In genomic region chr17:32876414-32877163, GRCh38 we compare ENCODE assay signal across 1 cellular context.
TF ChIP-seq lines count a peak whose summit lies in the region.

MYO1D (minus strand) TSS chr17:32877124; CDS start chr17:32876872, 252 bp downstream.

TF ChIP-seq in K562, 482 proteins besides CTCF, POLR2A, EP300 and RAD21 (continued from another document and continues in another):
- peak; percentile 63 for TF ChIP-seq RBM22 (IDR thresholded peaks at IDR 0.05; ENCODE audit: low read depth, low read length, poor library complexity, severe bottlenecking)
- no peak for TF ChIP-seq NR4A1 (CRISPR knock-in tag; IDR thresholded peaks at IDR 0.05)
- 0 out of 2 replicates have a peak, but pooled peaks have one; percentile 49 for TF ChIP-seq NR4A1 (tag; IDR thresholded peaks at IDR 0.05)
- TF ChIP-seq PML (IDR thresholded peaks at IDR 0.05; ENCODE audit: low read length): peak; percentile 33; the same call in 1 of the 2 replicates
- TF ChIP-seq, protein P1, sequence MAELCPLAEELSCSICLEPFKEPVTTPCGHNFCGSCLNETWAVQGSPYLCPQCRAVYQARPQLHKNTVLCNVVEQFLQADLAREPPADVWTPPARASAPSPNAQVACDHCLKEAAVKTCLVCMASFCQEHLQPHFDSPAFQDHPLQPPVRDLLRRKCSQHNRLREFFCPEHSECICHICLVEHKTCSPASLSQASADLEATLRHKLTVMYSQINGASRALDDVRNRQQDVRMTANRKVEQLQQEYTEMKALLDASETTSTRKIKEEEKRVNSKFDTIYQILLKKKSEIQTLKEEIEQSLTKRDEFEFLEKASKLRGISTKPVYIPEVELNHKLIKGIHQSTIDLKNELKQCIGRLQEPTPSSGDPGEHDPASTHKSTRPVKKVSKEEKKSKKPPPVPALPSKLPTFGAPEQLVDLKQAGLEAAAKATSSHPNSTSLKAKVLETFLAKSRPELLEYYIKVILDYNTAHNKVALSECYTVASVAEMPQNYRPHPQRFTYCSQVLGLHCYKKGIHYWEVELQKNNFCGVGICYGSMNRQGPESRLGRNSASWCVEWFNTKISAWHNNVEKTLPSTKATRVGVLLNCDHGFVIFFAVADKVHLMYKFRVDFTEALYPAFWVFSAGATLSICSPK (IDR thresholded peaks at IDR 0.05; ENCODE audit: borderline replicate concordance): no peak
- no peak for TF ChIP-seq ZNF785 (CRISPR knock-in tag; IDR thresholded peaks at IDR 0.05)
- peak; percentile 77 for TF ChIP-seq FIP1L1 (IDR thresholded peaks at IDR 0.05; ENCODE audit: low read depth, low read length, poor library complexity, severe bottlenecking)
- TF ChIP-seq, protein P2, sequence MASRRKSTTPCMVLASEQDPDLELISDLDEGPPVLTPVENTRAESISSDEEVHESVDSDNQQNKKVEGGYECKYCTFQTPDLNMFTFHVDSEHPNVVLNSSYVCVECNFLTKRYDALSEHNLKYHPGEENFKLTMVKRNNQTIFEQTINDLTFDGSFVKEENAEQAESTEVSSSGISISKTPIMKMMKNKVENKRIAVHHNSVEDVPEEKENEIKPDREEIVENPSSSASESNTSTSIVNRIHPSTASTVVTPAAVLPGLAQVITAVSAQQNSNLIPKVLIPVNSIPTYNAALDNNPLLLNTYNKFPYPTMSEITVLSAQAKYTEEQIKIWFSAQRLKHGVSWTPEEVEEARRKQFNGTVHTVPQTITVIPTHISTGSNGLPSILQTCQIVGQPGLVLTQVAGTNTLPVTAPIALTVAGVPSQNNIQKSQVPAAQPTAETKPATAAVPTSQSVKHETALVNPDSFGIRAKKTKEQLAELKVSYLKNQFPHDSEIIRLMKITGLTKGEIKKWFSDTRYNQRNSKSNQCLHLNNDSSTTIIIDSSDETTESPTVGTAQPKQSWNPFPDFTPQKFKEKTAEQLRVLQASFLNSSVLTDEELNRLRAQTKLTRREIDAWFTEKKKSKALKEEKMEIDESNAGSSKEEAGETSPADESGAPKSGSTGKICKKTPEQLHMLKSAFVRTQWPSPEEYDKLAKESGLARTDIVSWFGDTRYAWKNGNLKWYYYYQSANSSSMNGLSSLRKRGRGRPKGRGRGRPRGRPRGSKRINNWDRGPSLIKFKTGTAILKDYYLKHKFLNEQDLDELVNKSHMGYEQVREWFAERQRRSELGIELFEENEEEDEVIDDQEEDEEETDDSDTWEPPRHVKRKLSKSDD (conservative IDR thresholded peaks at IDR 0.05; ENCODE audit: low read length): no peak
- TF ChIP-seq RBBP5 (IDR thresholded peaks at IDR 0.05; ENCODE audit: borderline replicate concordance, insufficient read depth, low read length, poor library complexity, severe bottlenecking): peak; percentile 82
- TF ChIP-seq, protein P3, sequence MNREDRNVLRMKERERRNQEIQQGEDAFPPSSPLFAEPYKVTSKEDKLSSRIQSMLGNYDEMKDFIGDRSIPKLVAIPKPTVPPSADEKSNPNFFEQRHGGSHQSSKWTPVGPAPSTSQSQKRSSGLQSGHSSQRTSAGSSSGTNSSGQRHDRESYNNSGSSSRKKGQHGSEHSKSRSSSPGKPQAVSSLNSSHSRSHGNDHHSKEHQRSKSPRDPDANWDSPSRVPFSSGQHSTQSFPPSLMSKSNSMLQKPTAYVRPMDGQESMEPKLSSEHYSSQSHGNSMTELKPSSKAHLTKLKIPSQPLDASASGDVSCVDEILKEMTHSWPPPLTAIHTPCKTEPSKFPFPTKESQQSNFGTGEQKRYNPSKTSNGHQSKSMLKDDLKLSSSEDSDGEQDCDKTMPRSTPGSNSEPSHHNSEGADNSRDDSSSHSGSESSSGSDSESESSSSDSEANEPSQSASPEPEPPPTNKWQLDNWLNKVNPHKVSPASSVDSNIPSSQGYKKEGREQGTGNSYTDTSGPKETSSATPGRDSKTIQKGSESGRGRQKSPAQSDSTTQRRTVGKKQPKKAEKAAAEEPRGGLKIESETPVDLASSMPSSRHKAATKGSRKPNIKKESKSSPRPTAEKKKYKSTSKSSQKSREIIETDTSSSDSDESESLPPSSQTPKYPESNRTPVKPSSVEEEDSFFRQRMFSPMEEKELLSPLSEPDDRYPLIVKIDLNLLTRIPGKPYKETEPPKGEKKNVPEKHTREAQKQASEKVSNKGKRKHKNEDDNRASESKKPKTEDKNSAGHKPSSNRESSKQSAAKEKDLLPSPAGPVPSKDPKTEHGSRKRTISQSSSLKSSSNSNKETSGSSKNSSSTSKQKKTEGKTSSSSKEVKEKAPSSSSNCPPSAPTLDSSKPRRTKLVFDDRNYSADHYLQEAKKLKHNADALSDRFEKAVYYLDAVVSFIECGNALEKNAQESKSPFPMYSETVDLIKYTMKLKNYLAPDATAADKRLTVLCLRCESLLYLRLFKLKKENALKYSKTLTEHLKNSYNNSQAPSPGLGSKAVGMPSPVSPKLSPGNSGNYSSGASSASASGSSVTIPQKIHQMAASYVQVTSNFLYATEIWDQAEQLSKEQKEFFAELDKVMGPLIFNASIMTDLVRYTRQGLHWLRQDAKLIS (CRISPR knock-in tag; IDR thresholded peaks at IDR 0.05): no peak
- no peak for TF ChIP-seq CBFA2T2 (conservative IDR thresholded peaks at IDR 0.05)
- TF ChIP-seq BRCA1 (IDR thresholded peaks at IDR 0.05): no peak
- TF ChIP-seq BRCA1 (CRISPR knock-in tag; IDR thresholded peaks at IDR 0.05): no peak
- TF ChIP-seq GATA2 (CRISPR knock-in tag; IDR thresholded peaks at IDR 0.05): no peak
- no peak for TF ChIP-seq NR3C1 (CRISPR knock-in tag; IDR thresholded peaks at IDR 0.05)
- 0 out of 2 replicates have a peak, but pooled peaks have one; percentile 34 for TF ChIP-seq NFIC (IDR thresholded peaks at IDR 0.05)
- TF ChIP-seq ZNF584 (CRISPR knock-in tag; IDR thresholded peaks at IDR 0.05; ENCODE audit: low read depth): 0 out of 2 replicates have a peak, but pooled peaks have one; percentile 8
- TF ChIP-seq MNT (conservative IDR thresholded peaks at IDR 0.05): peak; percentile 47 to 84; a peak in 3 of 4 replicates
- TF ChIP-seq ZZZ3 (IDR thresholded peaks at IDR 0.05): no peak
- TF ChIP-seq ATF1 (CRISPR knock-in tag; IDR thresholded peaks at IDR 0.05): no peak
- peak; percentile 85 for TF ChIP-seq ATF1 (tag; IDR thresholded peaks at IDR 0.05)
- TF ChIP-seq NFE2L1 (tag; IDR thresholded peaks at IDR 0.05; ENCODE audit: borderline replicate concordance, low read depth): no peak
- TF ChIP-seq TEAD2 (tag; IDR thresholded peaks at IDR 0.05): no peak
- peak; percentile 2; the same call in 1 of the 2 replicates for TF ChIP-seq ELF1 (tag; IDR thresholded peaks at IDR 0.05)
- peak in 1 of 2 experiments; percentile 48; a peak in 3 of 4 replicates for TF ChIP-seq NRF1 (conservative IDR thresholded peaks at IDR 0.05 in 1 of 2, IDR thresholded peaks at IDR 0.05 in 1 of 2)
- TF ChIP-seq, protein P4, sequence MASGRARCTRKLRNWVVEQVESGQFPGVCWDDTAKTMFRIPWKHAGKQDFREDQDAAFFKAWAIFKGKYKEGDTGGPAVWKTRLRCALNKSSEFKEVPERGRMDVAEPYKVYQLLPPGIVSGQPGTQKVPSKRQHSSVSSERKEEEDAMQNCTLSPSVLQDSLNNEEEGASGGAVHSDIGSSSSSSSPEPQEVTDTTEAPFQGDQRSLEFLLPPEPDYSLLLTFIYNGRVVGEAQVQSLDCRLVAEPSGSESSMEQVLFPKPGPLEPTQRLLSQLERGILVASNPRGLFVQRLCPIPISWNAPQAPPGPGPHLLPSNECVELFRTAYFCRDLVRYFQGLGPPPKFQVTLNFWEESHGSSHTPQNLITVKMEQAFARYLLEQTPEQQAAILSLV (tag; IDR thresholded peaks at IDR 0.05): no peak
- TF ChIP-seq YY1 (IDR thresholded peaks at IDR 0.05; ENCODE audit: borderline replicate concordance in 1 of 3, control insufficient read depth in 1 of 3, extremely low read depth in 1 of 3, insufficient read depth in 3 of 3, insufficient read length in 1 of 3, insufficient replicate concordance in 2 of 3, low read depth in 1 of 3, low read length in 2 of 3): peak in 1 of 3 experiments; percentile 69
- TF ChIP-seq ZKSCAN3 (CRISPR knock-in tag; IDR thresholded peaks at IDR 0.05): no peak
- TF ChIP-seq GTF2F1 (IDR thresholded peaks at IDR 0.05; ENCODE audit: low read depth, low read length): no peak
- TF ChIP-seq ZNF12 (CRISPR knock-in tag; IDR thresholded peaks at IDR 0.05): no peak
- no peak for TF ChIP-seq CREB1 (IDR thresholded peaks at IDR 0.05)
- peak; percentile 38; the same call in 1 of the 2 replicates for TF ChIP-seq CREB1 (CRISPR knock-in tag; IDR thresholded peaks at IDR 0.05)
- peak; percentile 68; the same call in 1 of the 2 replicates for TF ChIP-seq GATAD2B (IDR thresholded peaks at IDR 0.05; ENCODE audit: borderline replicate concordance)
- TF ChIP-seq BACH1 (tag; IDR thresholded peaks at IDR 0.05): no peak
- TF ChIP-seq HNRNPL (IDR thresholded peaks at IDR 0.05; ENCODE audit: low read depth, low read length): peak; percentile 33; the same call in 1 of the 2 replicates
- TF ChIP-seq CREB3L1 (IDR thresholded peaks at IDR 0.05; ENCODE audit: borderline replicate concordance, low read depth): peak; percentile 35; the same call in 1 of the 2 replicates
- peak; percentile 80 for TF ChIP-seq HMGN3 (IDR thresholded peaks at IDR 0.05; ENCODE audit: borderline replicate concordance, extremely low read depth, insufficient read length, low read depth, low read length)
- TF ChIP-seq, protein P5, sequence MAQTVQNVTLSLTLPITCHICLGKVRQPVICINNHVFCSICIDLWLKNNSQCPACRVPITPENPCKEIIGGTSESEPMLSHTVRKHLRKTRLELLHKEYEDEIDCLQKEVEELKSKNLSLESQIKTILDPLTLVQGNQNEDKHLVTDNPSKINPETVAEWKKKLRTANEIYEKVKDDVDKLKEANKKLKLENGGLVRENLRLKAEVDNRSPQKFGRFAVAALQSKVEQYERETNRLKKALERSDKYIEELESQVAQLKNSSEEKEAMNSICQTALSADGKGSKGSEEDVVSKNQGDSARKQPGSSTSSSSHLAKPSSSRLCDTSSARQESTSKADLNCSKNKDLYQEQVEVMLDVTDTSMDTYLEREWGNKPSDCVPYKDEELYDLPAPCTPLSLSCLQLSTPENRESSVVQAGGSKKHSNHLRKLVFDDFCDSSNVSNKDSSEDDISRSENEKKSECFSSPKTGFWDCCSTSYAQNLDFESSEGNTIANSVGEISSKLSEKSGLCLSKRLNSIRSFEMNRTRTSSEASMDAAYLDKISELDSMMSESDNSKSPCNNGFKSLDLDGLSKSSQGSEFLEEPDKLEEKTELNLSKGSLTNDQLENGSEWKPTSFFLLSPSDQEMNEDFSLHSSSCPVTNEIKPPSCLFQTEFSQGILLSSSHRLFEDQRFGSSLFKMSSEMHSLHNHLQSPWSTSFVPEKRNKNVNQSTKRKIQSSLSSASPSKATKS (CRISPR knock-in tag; IDR thresholded peaks at IDR 0.05): no peak
- TF ChIP-seq SUPT5H (IDR thresholded peaks at IDR 0.05): no peak
- no peak for TF ChIP-seq CC2D1A (IDR thresholded peaks at IDR 0.05)
- TF ChIP-seq DLX4 (CRISPR knock-in tag; IDR thresholded peaks at IDR 0.05): no peak
- peak; percentile 95 for TF ChIP-seq ATF7 (IDR thresholded peaks at IDR 0.05)
- TF ChIP-seq, protein P6, sequence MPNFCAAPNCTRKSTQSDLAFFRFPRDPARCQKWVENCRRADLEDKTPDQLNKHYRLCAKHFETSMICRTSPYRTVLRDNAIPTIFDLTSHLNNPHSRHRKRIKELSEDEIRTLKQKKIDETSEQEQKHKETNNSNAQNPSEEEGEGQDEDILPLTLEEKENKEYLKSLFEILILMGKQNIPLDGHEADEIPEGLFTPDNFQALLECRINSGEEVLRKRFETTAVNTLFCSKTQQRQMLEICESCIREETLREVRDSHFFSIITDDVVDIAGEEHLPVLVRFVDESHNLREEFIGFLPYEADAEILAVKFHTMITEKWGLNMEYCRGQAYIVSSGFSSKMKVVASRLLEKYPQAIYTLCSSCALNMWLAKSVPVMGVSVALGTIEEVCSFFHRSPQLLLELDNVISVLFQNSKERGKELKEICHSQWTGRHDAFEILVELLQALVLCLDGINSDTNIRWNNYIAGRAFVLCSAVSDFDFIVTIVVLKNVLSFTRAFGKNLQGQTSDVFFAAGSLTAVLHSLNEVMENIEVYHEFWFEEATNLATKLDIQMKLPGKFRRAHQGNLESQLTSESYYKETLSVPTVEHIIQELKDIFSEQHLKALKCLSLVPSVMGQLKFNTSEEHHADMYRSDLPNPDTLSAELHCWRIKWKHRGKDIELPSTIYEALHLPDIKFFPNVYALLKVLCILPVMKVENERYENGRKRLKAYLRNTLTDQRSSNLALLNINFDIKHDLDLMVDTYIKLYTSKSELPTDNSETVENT (CRISPR knock-in tag; IDR thresholded peaks at IDR 0.05): peak; percentile 57; the same call in 1 of the 2 replicates
- 0 out of 2 replicates have a peak, but pooled peaks have one; percentile 6 for TF ChIP-seq JUN (IDR thresholded peaks at IDR 0.05; ENCODE audit: borderline replicate concordance, low read depth, low read length)
- TF ChIP-seq JUN (CRISPR knock-in tag; IDR thresholded peaks at IDR 0.05; ENCODE audit: borderline replicate concordance): 0 out of 2 replicates have a peak, but pooled peaks have one; percentile 16
- peak; percentile 57 for TF ChIP-seq PHF20 (IDR thresholded peaks at IDR 0.05; ENCODE audit: partially characterized antibody)
- TF ChIP-seq ZNF444 (CRISPR knock-in tag; IDR thresholded peaks at IDR 0.05): no peak
- no peak for TF ChIP-seq LEF1 (IDR thresholded peaks at IDR 0.05)
- peak in 1 of 2 experiments; percentile 80; a peak in 1 of 4 replicates for TF ChIP-seq HDAC1 (IDR thresholded peaks at IDR 0.05)
- no peak for TF ChIP-seq ELF2 (CRISPR knock-in tag; IDR thresholded peaks at IDR 0.05)
